Comparison of ENCODE assay signal across 8 cellular contexts in genomic region chr6:11575408-11576033, GRCh38. TPM values are rescaled to one million over a fixed set of nuclear protein-coding genes. Genes with fewer than 3 reads are reported as not detected.
DNase-seq lines count a peak whose midpoint lies in the region; ATAC-seq and TF ChIP-seq lines count a peak whose summit lies in the region.

No MANE protein-coding gene starts in this region.

- no peaks in the 10 kb centered on the region for H3K27me3 Mint-ChIP-seq in CD14-positive monocyte (ENCODE audit: low read depth in 3 of 3)
- H3K27me3 Mint-ChIP-seq in activated B cell treated with CpG ODN at 0.5 μM for 24 hours, result no peaks in the 10 kb centered on the region

- H3K4me3 ChIP-seq in lung, result no peak overlapping the region

- H3K4me1 Mint-ChIP-seq in CD14-positive monocyte (peaks cover 42% of the 10 kb centered on the region), activated B cell treated with CpG ODN at 0.5 μM for 24 hours (peaks cover 2% of the 10 kb centered on the region)

- H3K27me3 ChIP-seq in lung (ENCODE audit: control insufficient read depth, insufficient read depth), result no peaks in the 10 kb centered on the region

- H3K9me3 ChIP-seq in lung (ENCODE audit: control insufficient read depth in 2 of 2, insufficient read depth in 1 of 2, low read length in 1 of 2), result no peaks in the 10 kb centered on the region

- no peaks in the 10 kb centered on the region for H3K9me3 Mint-ChIP-seq in CD14-positive monocyte
- no peaks in the 10 kb centered on the region for H3K9me3 Mint-ChIP-seq in activated B cell treated with CpG ODN at 0.5 μM for 24 hours

- H3K36me3 ChIP-seq in lung (ENCODE audit: control insufficient read depth in 2 of 2, insufficient read depth in 2 of 2, low read length in 2 of 2), result peaks cover 0 to 1% of the 10 kb centered on the region in 2 donors

- peak overlapping the region; percentile 75 to 88 for H3K4me3 Mint-ChIP-seq in CD14-positive monocyte
- no peak overlapping the region for H3K4me3 Mint-ChIP-seq in activated B cell treated with CpG ODN at 0.5 μM for 24 hours

- H3K4me1 ChIP-seq in lung (ENCODE audit: control insufficient read depth in 2 of 2, insufficient read depth in 2 of 2, low read length in 2 of 2), result no peaks in the 10 kb centered on the region

- DNase-seq in CD14-positive monocyte (ENCODE audit: low spot score) (peak; percentile 63), NCI-H226 (peak; percentile 72), activated B cell treated with CpG ODN at 0.5 μM for 24 hours (no peak), dermis blood vessel endothelial cell (peak; percentile 93), lung (ENCODE audit: low spot score) (peak; percentile 72)
- peak; percentile 4 to 24 for DNase-seq in stimulated activated CD8-positive, alpha-beta memory T cell treated with anti-CD3 and anti-CD28 coated beads, Interleukin-7, amount 100 ng/mL, for 4 hours (ENCODE audit: low read depth in 2 of 2)

- 27 to 38% methylated on average over 10 of the region's 10 CpGs for WGBS in lung, 2 donors

- intact Hi-C loops in CD14-positive monocyte (cut with micrococcal nuclease), result loop anchor here (2.0 to 10.0 kb wide), 8 partner anchors 61 to 731 kb away; partner anchors contain the start of gene NEDD9 (in 1 of the 2)
- intact Hi-C loops in activated B cell treated with CpG ODN at 0.5 μM for 24 hours (cut with micrococcal nuclease), result loop anchor here (1.0 to 2.0 kb wide), 8 partner anchors 37 to 728 kb away; no protein-coding TSS in a partner anchor

- POLR2A ChIA-PET in activated B cell treated with CpG ODN at 0.5 μM for 24 hours (lab: Charles Lee), result interaction anchor here (1.8 kb wide), 1 partner anchor 431 kb away, joined by 6 read pairs; no protein-coding TSS in a partner anchor

- peak; percentile 98 for TF ChIP-seq CTCF in CD14-positive monocyte (IDR thresholded peaks at IDR 0.05)
- TF ChIP-seq CTCF in activated B cell treated with CpG ODN at 0.5 μM for 24 hours (IDR thresholded peaks at IDR 0.05), result peak; percentile 73
- peak; percentile 80 for TF ChIP-seq CTCF in lung (IDR thresholded peaks at IDR 0.05; ENCODE audit: control extremely low read depth, extremely low read depth)

- no peak overlapping the region for H3K27ac ChIP-seq in lung (ENCODE audit: low read depth in 1 of 2, low read length in 1 of 2)

- H3K27ac Mint-ChIP-seq in CD14-positive monocyte (peak overlapping the region; percentile 79 to 93 (median 89)), activated B cell treated with CpG ODN at 0.5 μM for 24 hours (no peak overlapping the region)

- peaks cover 61 to 71% of the 10 kb centered on the region in 2 donors for H3K36me3 Mint-ChIP-seq in CD14-positive monocyte
- no peaks in the 10 kb centered on the region for H3K36me3 Mint-ChIP-seq in activated B cell treated with CpG ODN at 0.5 μM for 24 hours (ENCODE audit: low read depth)

- ATAC-seq in GM18907 (IDR thresholded peaks at IDR 0.05; ENCODE audit: unreplicated experiment), result peak; percentile 92
- peak; percentile 97 for ATAC-seq in HG03095 (IDR thresholded peaks at IDR 0.05; ENCODE audit: unreplicated experiment)
- ATAC-seq in activated B cell treated with CpG ODN at 0.5 μM for 24 hours (ENCODE audit: low read depth), result peak; percentile 100
- ATAC-seq in lung (ENCODE audit: insufficient read depth, low FRiP score), result peak; percentile 97

- CTCF ChIA-PET in activated B cell treated with CpG ODN at 0.5 μM for 24 hours (lab: Charles Lee), result interaction anchor here (0.7 to 1.9 kb wide), 19 partner anchors 8 to 1097 kb away, joined by 3 to 30 read pairs (median 5); partner anchors contain the start of gene SMIM13

RNA-seq across cellular contexts. Expression of gene TMEM170B, which starts 38.0 kb away (rescaled TPM):
- polyA plus RNA-seq in CD14-positive monocyte (10 to 100 TPM; 11.7 to 19.7 TPM), lung (1 to 10 TPM; 2.2 to 2.6 TPM)
- total RNA-seq in activated B cell treated with CpG ODN at 0.5 μM for 24 hours (2.6 and 2.8 TPM in 2 replicates), dermis blood vessel endothelial cell (2.4 and 4.1 TPM in 2 replicates), lung (1 to 10 TPM; 6.6 to 9.2 TPM)
